ENCODE assay signal across 11 cellular contexts in the genomic region with DNA sequence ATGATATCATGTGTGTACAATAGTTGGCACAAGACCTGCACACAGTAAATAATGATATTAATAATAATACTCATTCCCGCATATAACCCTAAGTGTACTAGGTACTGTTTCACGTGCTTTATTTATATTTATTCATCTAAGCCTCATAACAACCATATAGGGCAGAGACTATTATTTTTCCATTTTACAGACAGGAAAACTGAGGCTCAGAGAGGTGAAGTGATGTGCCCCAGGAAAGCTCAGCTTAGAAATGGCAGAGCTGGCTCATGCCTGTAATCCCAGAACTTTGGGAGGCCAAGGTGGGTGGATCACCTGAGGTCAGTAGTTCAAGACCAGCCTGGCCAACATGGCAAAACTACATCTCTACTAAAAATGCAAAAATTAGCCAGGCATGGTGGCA. TPM values are rescaled to one million over a fixed set of nuclear protein-coding genes. Genes with fewer than 3 reads are reported as not detected.
"Had no signal": no experiment of that assay in that cellular context is flagged by ENCODE, and none has a peak within 500 bp of the region (broad histone marks: within the 10 kb centered on the region; RNA-seq: fewer than 3 reads in every experiment).

No MANE protein-coding gene starts in this region.

- ATAC-seq: HCT116 had no signal

- H3K4me1 Mint-ChIP-seq: GM23338, H9 had no signal

- H3K27ac ChIP-seq: GM23248 had no signal

- H3K4me3 Mint-ChIP-seq: H9, HFFc6 had no signal

- FAIRE-seq: H1, H54 had no signal

- H3K9ac ChIP-seq: GM23248 had no signal

- H3K9me3 Mint-ChIP-seq: HFFc6 had no signal

- H3K4me3 ChIP-seq: GM23248, HAP-1 had no signal

- H3K36me3 ChIP-seq: HAP-1 had no signal

- H3K27ac Mint-ChIP-seq: GM23338, HFFc6 had no signal

- H2AFZ ChIP-seq: GM23248 had no signal

- DNase-seq: GM23248, GOT3, H9, HCEC 1CT, HFFc6 had no signal

- H3K4me1 ChIP-seq: HAP-1 had no signal

RNA-seq across cellular contexts. Expression of a gene that starts 13.6 kb away (rescaled TPM):
- total RNA-seq: GM23248, H4, HFFc6 had no signal
